ENCODE assay signal across 32 cellular contexts in the genomic region with DNA sequence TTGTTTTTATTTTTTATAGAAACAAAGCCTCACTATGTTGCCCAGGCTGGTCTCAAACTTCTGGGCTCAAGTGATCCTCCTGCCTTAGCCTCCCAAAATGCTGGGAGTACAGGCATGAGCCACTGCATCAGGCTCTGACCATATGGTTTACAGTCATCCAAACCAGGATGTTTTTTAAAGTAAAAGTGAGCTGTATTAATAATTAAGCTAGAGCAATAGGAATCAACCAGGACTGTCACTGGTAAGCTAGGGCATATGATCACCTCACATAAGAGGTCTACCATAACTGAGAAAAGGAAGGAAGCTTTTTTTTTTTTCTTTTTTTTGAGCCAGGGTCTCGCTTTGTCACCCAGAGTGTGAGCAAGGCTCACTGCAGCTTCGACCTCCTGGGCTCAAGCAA.
"Had no signal": no experiment of that assay in that cellular context is flagged by ENCODE, and none has a peak within 500 bp of the region (broad histone marks: within the 10 kb centered on the region; RNA-seq: fewer than 3 reads in every experiment).

No MANE protein-coding gene starts in this region.

- H3K27ac ChIP-seq: adrenal gland, VCaP had no signal

- H3K27ac Mint-ChIP-seq: activated B cell treated with CpG ODN at 0.5 μM for 24 hours; activated CD4-positive, alpha-beta memory T cell treated with anti-CD3 and anti-CD28 coated beads for 36 hours; activated CD4-positive, alpha-beta T cell treated with anti-CD3 and anti-CD28 coated beads, Interleukin-2, amount 10 ng/mL, durations not matched to agents 24 days and 14 days; activated CD8-positive, alpha-beta T cell treated with anti-CD3 and anti-CD28 coated beads for 36 hours; activated naive CD4-positive, alpha-beta T cell treated with anti-CD3 and anti-CD28 coated beads for 36 hours; activated naive CD4-positive, alpha-beta T cell treated with anti-CD3 and anti-CD28 coated beads, Interleukin-2, amount 50 U/mL, for 72 hours; activated naive CD8-positive, alpha-beta T cell treated with anti-CD3 and anti-CD28 coated beads for 36 hours; brain; T-helper 1 cell treated with Interleukin-12 subunit alpha and Interleukin-12 subunit beta and Interleukin-4 antibody, amounts not matched to agents 30 μg/mL and 1 μg/mL, for 36 hours; T-helper 2 cell treated with Interferon-gamma antibody and Interleukin-4, amounts not matched to agents 5 μg/mL and 100 μg/mL, for 36 hours had no signal

- H3K27me3 Mint-ChIP-seq: activated B cell treated with CpG ODN at 0.5 μM for 24 hours; activated CD4-positive, alpha-beta memory T cell treated with anti-CD3 and anti-CD28 coated beads for 36 hours; activated CD8-positive, alpha-beta T cell treated with anti-CD3 and anti-CD28 coated beads for 36 hours had no signal

- H3K4me3 ChIP-seq: adrenal gland had no signal

- FAIRE-seq: astrocyte, TTC549 had no signal

- DNase-seq: activated B cell treated with CpG ODN at 0.5 μM for 24 hours; activated CD4-positive, alpha-beta memory T cell treated with anti-CD3 and anti-CD28 coated beads for 36 hours; activated CD4-positive, alpha-beta T cell treated with anti-CD3 and anti-CD28 coated beads for 4 hours; activated CD4-positive, alpha-beta T cell treated with anti-CD3 and anti-CD28 coated beads, Interleukin-2, amount 10 ng/mL, durations not matched to agents 24 days and 14 days; activated CD4-positive, alpha-beta T cell treated with anti-CD3 and anti-CD28 coated beads, Interleukin-2, amount 50 U/mL, for 1 hour; activated CD4-positive, alpha-beta T cell treated with anti-CD3 and anti-CD28 coated beads, Interleukin-2, amount 50 U/mL, for 4 hours; activated CD4-positive, CD25-positive, alpha-beta regulatory T cell treated with anti-CD3 and anti-CD28 coated beads, Interleukin-2, amount 50 U/mL, for 72 hours; activated CD8-positive, alpha-beta memory T cell treated with anti-CD3 and anti-CD28 coated beads, Interleukin-2, amount 50 U/mL, for 4 hours; activated CD8-positive, alpha-beta T cell treated with anti-CD3 and anti-CD28 coated beads for 36 hours; activated effector memory CD4-positive, alpha-beta T cell treated with anti-CD3 and anti-CD28 coated beads, Interleukin-2, amount 50 U/mL, for 16 hours; activated gamma-delta T cell treated with Interleukin-2 at 50 U/mL for 16 hours; activated naive CD4-positive, alpha-beta T cell; activated naive CD4-positive, alpha-beta T cell treated with anti-CD3 and anti-CD28 coated beads for 36 hours; activated naive CD4-positive, alpha-beta T cell treated with anti-CD3 and anti-CD28 coated beads, Interleukin-2, amount 50 U/mL, for 16 hours; activated naive CD8-positive, alpha-beta T cell treated with anti-CD3 and anti-CD28 coated beads for 36 hours; activated T-cell treated with anti-CD3 and anti-CD28 coated beads for 4 hours; activated T-cell treated with anti-CD3 and anti-CD28 coated beads, Interleukin-2, amount 50 U/mL, for 1 hour; activated T-cell treated with anti-CD3 and anti-CD28 coated beads, Interleukin-2, amount 50 U/mL, for 4 hours; adrenal gland; amniotic stem cell; aorta; central memory CD4-positive, alpha-beta T cell; T-helper 1 cell; T-helper 2 cell; T-helper 9 cell had no signal

- H3K9me3 ChIP-seq: adrenal gland had no signal

- H3K4me3 Mint-ChIP-seq: activated B cell treated with CpG ODN at 0.5 μM for 24 hours; activated CD4-positive, alpha-beta memory T cell treated with anti-CD3 and anti-CD28 coated beads for 36 hours; activated CD4-positive, alpha-beta T cell treated with anti-CD3 and anti-CD28 coated beads, Interleukin-2, amount 10 ng/mL, durations not matched to agents 24 days and 14 days; activated CD8-positive, alpha-beta T cell treated with anti-CD3 and anti-CD28 coated beads for 36 hours; activated naive CD4-positive, alpha-beta T cell treated with anti-CD3 and anti-CD28 coated beads for 36 hours; activated naive CD8-positive, alpha-beta T cell treated with anti-CD3 and anti-CD28 coated beads for 36 hours; activated T-cell treated with anti-CD3 and anti-CD28 coated beads, Interleukin-2, amount 50 U/mL, for 4 hours; brain; T-helper 1 cell treated with Interleukin-12 subunit alpha and Interleukin-12 subunit beta and Interleukin-4 antibody, amounts not matched to agents 30 μg/mL and 1 μg/mL, for 36 hours; T-helper 2 cell treated with Interferon-gamma antibody and Interleukin-4, amounts not matched to agents 5 μg/mL and 100 μg/mL, for 36 hours had no signal

- H3K9me3 Mint-ChIP-seq: activated B cell treated with CpG ODN at 0.5 μM for 24 hours; activated CD4-positive, alpha-beta memory T cell treated with anti-CD3 and anti-CD28 coated beads for 36 hours; activated CD4-positive, alpha-beta T cell treated with anti-CD3 and anti-CD28 coated beads, Interleukin-2, amount 10 ng/mL, durations not matched to agents 24 days and 14 days; activated CD8-positive, alpha-beta T cell treated with anti-CD3 and anti-CD28 coated beads for 36 hours; activated naive CD4-positive, alpha-beta T cell treated with anti-CD3 and anti-CD28 coated beads for 36 hours; activated naive CD4-positive, alpha-beta T cell treated with anti-CD3 and anti-CD28 coated beads, Interleukin-2, amount 50 U/mL, for 72 hours; activated naive CD8-positive, alpha-beta T cell treated with anti-CD3 and anti-CD28 coated beads for 36 hours; activated T-cell treated with anti-CD3 and anti-CD28 coated beads, Interleukin-2, amount 50 U/mL, for 4 hours; brain; T-helper 1 cell treated with Interleukin-12 subunit alpha and Interleukin-12 subunit beta and Interleukin-4 antibody, amounts not matched to agents 30 μg/mL and 1 μg/mL, for 36 hours; T-helper 2 cell treated with Interferon-gamma antibody and Interleukin-4, amounts not matched to agents 5 μg/mL and 100 μg/mL, for 36 hours had no signal

- H3K4me1 ChIP-seq: adrenal gland had no signal

- H3K36me3 ChIP-seq: adrenal gland had no signal

- H3K36me3 Mint-ChIP-seq: activated CD4-positive, alpha-beta memory T cell treated with anti-CD3 and anti-CD28 coated beads for 36 hours; activated naive CD4-positive, alpha-beta T cell treated with anti-CD3 and anti-CD28 coated beads, Interleukin-2, amount 50 U/mL, for 72 hours; activated naive CD8-positive, alpha-beta T cell treated with anti-CD3 and anti-CD28 coated beads for 36 hours; brain had no signal

- H3K4me1 Mint-ChIP-seq: activated B cell treated with CpG ODN at 0.5 μM for 24 hours; activated CD4-positive, alpha-beta T cell treated with anti-CD3 and anti-CD28 coated beads, Interleukin-2, amount 10 ng/mL, durations not matched to agents 24 days and 14 days; activated naive CD8-positive, alpha-beta T cell treated with anti-CD3 and anti-CD28 coated beads for 36 hours had no signal

- H3K27me3 ChIP-seq: adrenal gland had no signal

- ATAC-seq: activated CD8-positive, alpha-beta T cell treated with anti-CD3 and anti-CD28 coated beads for 36 hours; activated naive CD4-positive, alpha-beta T cell treated with anti-CD3 and anti-CD28 coated beads, Interleukin-2, amount 50 U/mL, for 72 hours; activated T-cell treated with anti-CD3 and anti-CD28 coated beads, Interleukin-2, amount 50 U/mL, for 4 hours had no signal
